23 cellular contexts compared by ENCODE assay signal in genomic region chr15:100781061-100781960, GRCh38.
DNase-seq lines count a peak whose midpoint lies in the region; TF ChIP-seq lines count a peak whose summit lies in the region.
"Had no signal": no experiment of that assay in that cellular context is flagged by ENCODE, and none has a peak within 500 bp of the region (broad histone marks: within the 10 kb centered on the region; RNA-seq: fewer than 3 reads in every experiment).

No MANE protein-coding gene starts in this region.

- no peaks in the 10 kb centered on the region for H3K36me3 ChIP-seq in HUES64 (ENCODE audit: insufficient read depth, low read length)
- no peaks in the 10 kb centered on the region for H3K36me3 ChIP-seq in prostate gland
- no peaks in the 10 kb centered on the region for H3K36me3 ChIP-seq in mesenchymal stem cell (ENCODE audit: control insufficient read depth in 1 of 2, insufficient read depth in 2 of 2, low read depth in 1 of 2, low read length in 2 of 2)
- H3K36me3 ChIP-seq: BLaER1 treated with 17β-estradiol and CSF1 and Interleukin-3, amounts not matched to agents 10 nM and 100 nM; left ventricle myocardium inferior; pancreas; SJSA1 had no signal

- no peak overlapping the region for H3K9ac ChIP-seq in HUES64 (ENCODE audit: low read depth, low read length)
- H3K9ac ChIP-seq in mesenchymal stem cell (ENCODE audit: low read length): no peak overlapping the region
- H3K9ac ChIP-seq: BLaER1 treated with 17β-estradiol and CSF1 and Interleukin-3, amounts not matched to agents 10 nM and 100 nM had no signal

- no peak for TF ChIP-seq POLR2A in prostate gland (IDR thresholded peaks at IDR 0.05)

- H2BK12ac ChIP-seq in mesenchymal stem cell (ENCODE audit: low read length in 2 of 2): no peak overlapping the region

- no peak overlapping the region for H3K4me3 Mint-ChIP-seq in activated CD4-positive, alpha-beta T cell treated with anti-CD3 and anti-CD28 coated beads, Interleukin-2, amount 10 ng/mL, durations not matched to agents 7 days and 5 days
- H3K4me3 Mint-ChIP-seq: activated naive CD8-positive, alpha-beta T cell; activated T-cell treated with anti-CD3 and anti-CD28 coated beads, Interleukin-2, amount 50 U/mL, for 4 hours had no signal

- H2AFZ ChIP-seq in mesenchymal stem cell (ENCODE audit: low read depth, low read length): no peak overlapping the region

- DNase-seq in activated CD4-positive, alpha-beta T cell treated with anti-CD3 and anti-CD28 coated beads, Interleukin-2, amount 10 ng/mL, durations not matched to agents 7 days and 5 days: peak; percentile 1
- DNase-seq in activated CD4-positive, alpha-beta T cell treated with anti-CD3 and anti-CD28 coated beads for 1 hour: no peak
- DNase-seq in ecto neural progenitor cell (ENCODE audit: low spot score) (peak; percentile 39), prostate gland (ENCODE audit: low spot score) (peak; percentile 1), GF-D8 (lab: John Stamatoyannopoulos, UW) (no peak), mesenchymal stem cell (no peak)
- no peak for DNase-seq in stimulated activated CD4-positive, alpha-beta T cell treated with anti-CD3 and anti-CD28 coated beads, Interleukin-15, amount 100 ng/mL, for 24 hours
- DNase-seq: 8988T; activated T-cell treated with anti-CD3 and anti-CD28 coated beads, Interleukin-2, amount 50 U/mL, for 4 hours; body of pancreas; erythroblast; GDM1; left ventricle myocardium inferior; NCI-H1105 treated with DMSO at 0.1 percent for 48 hours; NCI-H526; substantia nigra; T-helper 9 cell had no signal

- H3K4me1 Mint-ChIP-seq in activated CD4-positive, alpha-beta T cell treated with anti-CD3 and anti-CD28 coated beads, Interleukin-2, amount 10 ng/mL, durations not matched to agents 7 days and 5 days: no peaks in the 10 kb centered on the region

- no peak overlapping the region for H3K4me3 ChIP-seq in HUES64 (ENCODE audit: low read length)
- H3K4me3 ChIP-seq in prostate gland: no peak overlapping the region
- no peak overlapping the region for H3K4me3 ChIP-seq in mesenchymal stem cell (ENCODE audit: insufficient read depth in 1 of 2, low read depth in 1 of 2, low read length in 2 of 2)
- H3K4me3 ChIP-seq: BLaER1 treated with 17β-estradiol and CSF1 and Interleukin-3, amounts not matched to agents 10 nM and 100 nM; body of pancreas; left ventricle myocardium inferior; pancreas; SJSA1; skin epidermis had no signal

- H3K27me3 Mint-ChIP-seq in activated CD4-positive, alpha-beta T cell treated with anti-CD3 and anti-CD28 coated beads, Interleukin-2, amount 10 ng/mL, durations not matched to agents 7 days and 5 days: no peaks in the 10 kb centered on the region

- H3K9me3 ChIP-seq in HUES64 (ENCODE audit: insufficient read depth, low read depth, low read length) (no peaks in the 10 kb centered on the region), prostate gland (no peaks in the 10 kb centered on the region), mesenchymal stem cell (ENCODE audit: control insufficient read depth, low read length) (no peaks in the 10 kb centered on the region)
- H3K9me3 ChIP-seq: BLaER1 treated with 17β-estradiol and CSF1 and Interleukin-3, amounts not matched to agents 10 nM and 100 nM; body of pancreas; left ventricle myocardium inferior; pancreas; SJSA1 had no signal

- H3K4me1 ChIP-seq in HUES64 (ENCODE audit: insufficient read depth, low read length) (no peaks in the 10 kb centered on the region), prostate gland (replicated peaks) (no peaks in the 10 kb centered on the region), mesenchymal stem cell (ENCODE audit: control insufficient read depth, insufficient read depth, low read depth, low read length) (no peaks in the 10 kb centered on the region)
- H3K4me1 ChIP-seq: body of pancreas, left ventricle myocardium inferior, pancreas had no signal

- H2AK5ac ChIP-seq in mesenchymal stem cell (ENCODE audit: low read length, severe bottlenecking): no peak overlapping the region

- no peak overlapping the region for H2BK15ac ChIP-seq in mesenchymal stem cell (ENCODE audit: low read depth, poor library complexity, severe bottlenecking)

- H3K27ac Mint-ChIP-seq in activated CD4-positive, alpha-beta T cell treated with anti-CD3 and anti-CD28 coated beads, Interleukin-2, amount 10 ng/mL, durations not matched to agents 7 days and 5 days: no peak overlapping the region
- H3K27ac Mint-ChIP-seq: activated naive CD8-positive, alpha-beta T cell had no signal

- no peak overlapping the region for H3K18ac ChIP-seq in mesenchymal stem cell (ENCODE audit: low read depth in 1 of 2, low read length in 2 of 2)

- no peak overlapping the region for H2BK120ac ChIP-seq in mesenchymal stem cell (ENCODE audit: low read depth, low read length)

- no peaks in the 10 kb centered on the region for H3K27me3 ChIP-seq in HUES64 (ENCODE audit: insufficient read depth, low read length)
- H3K27me3 ChIP-seq in prostate gland (replicated peaks; ENCODE audit: insufficient read depth): no peaks in the 10 kb centered on the region
- H3K27me3 ChIP-seq in mesenchymal stem cell (ENCODE audit: control insufficient read depth in 1 of 2, insufficient read depth in 1 of 2, low read length in 2 of 2): no peaks in the 10 kb centered on the region
- H3K27me3 ChIP-seq: BLaER1 treated with 17β-estradiol and CSF1 and Interleukin-3, amounts not matched to agents 10 nM and 100 nM; body of pancreas; pancreas; SJSA1 had no signal

- H3K27ac ChIP-seq in HUES64 (ENCODE audit: low read depth, low read length) (peak overlapping the region; percentile 52; the same call in 1 of the 2 replicates), prostate gland (no peak overlapping the region), mesenchymal stem cell (ENCODE audit: low read length, poor library complexity, severe bottlenecking) (no peak overlapping the region)
- H3K27ac ChIP-seq: BLaER1 treated with 17β-estradiol and CSF1 and Interleukin-3, amounts not matched to agents 10 nM and 100 nM; body of pancreas; left ventricle myocardium inferior; pancreas; SJSA1; skin epidermis had no signal

- POLR2A ChIA-PET in activated CD4-positive, alpha-beta T cell treated with anti-CD3 and anti-CD28 coated beads, Interleukin-2, amount 10 ng/mL, durations not matched to agents 7 days and 5 days (lab: Charles Lee): no interaction called here

- intact Hi-C loops in prostate gland (cut with DNase I): no loop called here

- no peak overlapping the region for H3K4me2 ChIP-seq in mesenchymal stem cell (ENCODE audit: low read length, poor library complexity, severe bottlenecking)
- H3K4me2 ChIP-seq: BLaER1 treated with 17β-estradiol and CSF1 and Interleukin-3, amounts not matched to agents 10 nM and 100 nM had no signal

- no peak overlapping the region for H3K23ac ChIP-seq in mesenchymal stem cell (ENCODE audit: low read length in 2 of 2)

- H3K36me3 Mint-ChIP-seq in activated CD4-positive, alpha-beta T cell treated with anti-CD3 and anti-CD28 coated beads, Interleukin-2, amount 10 ng/mL, durations not matched to agents 7 days and 5 days (ENCODE audit: low read depth): no peaks in the 10 kb centered on the region
- H3K36me3 Mint-ChIP-seq: activated naive CD8-positive, alpha-beta T cell had no signal

- no peak overlapping the region for H2BK5ac ChIP-seq in mesenchymal stem cell (ENCODE audit: low read depth, low read length, poor library complexity, severe bottlenecking)

- CTCF ChIA-PET in activated CD4-positive, alpha-beta T cell treated with anti-CD3 and anti-CD28 coated beads, Interleukin-2, amount 10 ng/mL, durations not matched to agents 7 days and 5 days (lab: Charles Lee): no interaction called here

- H3K4ac ChIP-seq in mesenchymal stem cell (ENCODE audit: low read depth in 1 of 2, low read length in 2 of 2): no peak overlapping the region

- H4K8ac ChIP-seq in mesenchymal stem cell (ENCODE audit: low read length): no peak overlapping the region

- no peaks in the 10 kb centered on the region for H3K79me1 ChIP-seq in mesenchymal stem cell (replicated peaks; ENCODE audit: low read length, poor library complexity, severe bottlenecking)

- no peak for TF ChIP-seq CTCF in prostate gland (IDR thresholded peaks at IDR 0.05)

- 86% methylated on average over 11 of the region's 11 CpGs for WGBS in HUES64
- WGBS in prostate gland: 94% methylated on average over 11 of the region's 11 CpGs
- WGBS in mesenchymal stem cell: 85% methylated on average over 11 of the region's 11 CpGs

- no peak overlapping the region for H3K14ac ChIP-seq in mesenchymal stem cell (ENCODE audit: low read length in 2 of 2)

- no peak overlapping the region for H4K91ac ChIP-seq in mesenchymal stem cell (ENCODE audit: low read length)

- H3K9me3 Mint-ChIP-seq in activated CD4-positive, alpha-beta T cell treated with anti-CD3 and anti-CD28 coated beads, Interleukin-2, amount 10 ng/mL, durations not matched to agents 7 days and 5 days: no peaks in the 10 kb centered on the region
- H3K9me3 Mint-ChIP-seq: activated T-cell treated with anti-CD3 and anti-CD28 coated beads, Interleukin-2, amount 50 U/mL, for 4 hours had no signal

Comparison
In these comparisons a context has a peak if more than half of its experiments do, and no peak if none do; other contexts are left out.
1. DNase-seq: peak in activated CD4-positive, alpha-beta T cell treated with anti-CD3 and anti-CD28 coated beads, Interleukin-2, amount 10 ng/mL, durations not matched to agents 7 days and 5 days (single experiment), ecto neural progenitor cell (single experiment) and prostate gland (single experiment); none in activated CD4-positive, alpha-beta T cell treated with anti-CD3 and anti-CD28 coated beads for 1 hour (single experiment), GF-D8 (single experiment), mesenchymal stem cell (single experiment) and stimulated activated CD4-positive, alpha-beta T cell treated with anti-CD3 and anti-CD28 coated beads, Interleukin-15, amount 100 ng/mL, for 24 hours (single experiment).